ENCODE assay signal across 8 cellular contexts in the genomic region with DNA sequence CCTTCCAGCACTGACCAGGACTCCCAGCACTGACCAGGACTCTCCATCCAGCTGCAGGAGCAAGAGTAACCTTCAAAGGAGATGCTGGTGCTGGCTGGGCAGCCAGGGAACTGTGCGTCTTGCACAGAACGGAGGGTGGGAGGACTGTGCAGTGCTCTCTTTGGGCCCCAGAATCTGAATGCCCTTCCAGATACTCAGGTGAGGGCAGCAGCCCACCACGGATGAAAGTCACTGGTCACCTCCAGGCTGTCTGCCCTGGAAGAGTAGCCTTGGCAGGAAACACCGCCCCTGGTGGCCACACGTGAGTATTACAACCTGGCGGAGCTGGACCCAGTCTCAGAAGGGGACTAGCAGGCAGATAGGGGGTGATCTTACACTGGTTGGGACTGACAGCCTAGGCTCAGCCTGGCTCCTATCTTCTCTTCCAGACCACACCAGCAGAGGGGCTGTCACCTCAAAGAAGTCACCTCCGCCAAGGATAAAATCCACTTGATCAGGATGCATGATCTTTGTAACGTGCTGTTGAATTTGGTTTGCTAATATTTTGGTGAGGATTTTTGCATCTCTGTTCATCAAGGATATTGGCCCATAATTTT. TPM values are rescaled to one million over a fixed set of nuclear protein-coding genes. Genes with fewer than 3 reads are reported as not detected.
DNase-seq lines count a peak whose midpoint lies in the region; ATAC-seq and TF ChIP-seq lines count a peak whose summit lies in the region.

No MANE protein-coding gene starts in this region.

- H3K4me3 ChIP-seq in adrenal gland: no peak overlapping the region

- CTCF ChIA-PET in T-cell (lab: Charles Lee): interaction anchor here in 1 of 2 donors (0.9 kb wide), 1 partner anchor 11 kb away, joined by 3 read pairs; no protein-coding TSS in a partner anchor

- intact Hi-C loops in adrenal gland (cut with DNase I) (no loop called here), left cardiac atrium (cut with DNase I) (no loop called here)

- H3K27me3 ChIP-seq in adrenal gland: no peaks in the 10 kb centered on the region

- ATAC-seq in GM21423 (IDR thresholded peaks at IDR 0.05; ENCODE audit: unreplicated experiment): peak; percentile 54
- peak; percentile 70 to 75 (median 74) for ATAC-seq in T-cell (replicated peaks in 1 of 4)
- peak; percentile 76 to 81 for ATAC-seq in left cardiac atrium
- ATAC-seq in HG03097 (IDR thresholded peaks at IDR 0.05; ENCODE audit: low FRiP score, unreplicated experiment): no peak

- H3K27me3 Mint-ChIP-seq in T-cell: peaks cover 13 to 23% of the 10 kb centered on the region in 2 donors

- no peaks in the 10 kb centered on the region for H3K4me1 ChIP-seq in adrenal gland (replicated peaks in 1 of 2)

- no peak overlapping the region for H3K4me3 Mint-ChIP-seq in T-cell

- no peaks in the 10 kb centered on the region for H3K9me3 Mint-ChIP-seq in T-cell

- no peak for TF ChIP-seq POLR2A in adrenal gland (IDR thresholded peaks at IDR 0.05)

- H3K36me3 ChIP-seq in adrenal gland (replicated peaks in 1 of 2): no peaks in the 10 kb centered on the region

- peaks cover 0 to 9% (median 8%) of the 10 kb centered on the region in 3 donors for H3K4me1 Mint-ChIP-seq in T-cell

- peak; percentile 89 for DNase-seq in AG20443 (ENCODE audit: low spot score)
- peak; percentile 65 for DNase-seq in NCI-H1417 treated with DMSO at 0.1 percent for 48 hours (lab: John Stamatoyannopoulos, UW)
- peak; percentile 19 to 76 (median 61) for DNase-seq in T-cell
- peak; percentile 63 to 86 (median 67) for DNase-seq in adrenal gland
- DNase-seq in left cardiac atrium: peak; percentile 65
- peak; percentile 85 for DNase-seq in retina

- no peaks in the 10 kb centered on the region for H3K36me3 Mint-ChIP-seq in T-cell

- H3K9me3 ChIP-seq in adrenal gland (replicated peaks in 1 of 3): no peaks in the 10 kb centered on the region

- H3K27ac ChIP-seq in adrenal gland: no peak overlapping the region

- H3K27ac Mint-ChIP-seq in T-cell: no peak overlapping the region

- peak; percentile 86 to 99 (median 92) for TF ChIP-seq CTCF in adrenal gland (IDR thresholded peaks at IDR 0.05)

- POLR2A ChIA-PET in T-cell (lab: Charles Lee): no interaction called here

- WGBS in adrenal gland, 4 donors: 12 to 32% (median 17%) methylated on average over 5 to 8 of the region's 8 CpGs

RNA-seq across cellular contexts. Expression of a gene that starts 4.8 kb away (rescaled TPM):
- total RNA-seq in T-cell (10 to 100 TPM in 4 of 5 donors, 1 to 10 TPM in 1; 8.8 to 34.4 (median 23.8) TPM), adrenal gland (1 to 10 TPM; 1.5 to 9.6 (median 3.4) TPM), left cardiac atrium (1 to 10 TPM in 1 of 2 donors, under 1 TPM in 1; 0.88 to 1.4 TPM)
- 1 to 10 TPM in 2 of 3 donors, under 1 TPM in 1; 0.81 to 6.8 (median 3.0) TPM for polyA plus RNA-seq in adrenal gland
